ENCODE assay signal across 8 cellular contexts in genomic region chr3:49005998-49006397, GRCh38. TPM values are rescaled to one million over a fixed set of nuclear protein-coding genes. Genes with fewer than 3 reads are reported as not detected.
DNase-seq lines count a peak whose midpoint lies in the region; ATAC-seq, FAIRE-seq and TF ChIP-seq lines count a peak whose summit lies in the region.

No MANE protein-coding gene starts in this region.

- no peaks in the 10 kb centered on the region for H3K9me3 Mint-ChIP-seq in natural killer cell treated with Interleukin-12 subunit alpha and Interleukin-12 subunit beta and Interleukin-15 and Interleukin-18, amount 100 ng/mL, for 72 hours
- H3K9me3 Mint-ChIP-seq in natural killer cell, result no peaks in the 10 kb centered on the region

- CTCF ChIA-PET in GM12878 (lab: Yijun Ruan, JAX), result interaction anchor here (0.9 to 5.5 kb wide), 5 partner anchors 8 to 90 kb away, joined by 3 to 123 read pairs (median 10); partner anchors contain the start of genes DALRD3, NDUFAF3, P4HTM and QRICH1

- no peak; the same call in 1 of the 2 replicates for TF ChIP-seq POLR2A in GM12878 (IDR thresholded peaks at IDR 0.05; ENCODE audit: low read depth, low read length)

- H3K4me1 Mint-ChIP-seq in natural killer cell treated with Interleukin-12 subunit alpha and Interleukin-12 subunit beta and Interleukin-15 and Interleukin-18, amount 100 ng/mL, for 72 hours (ENCODE audit: low read depth in 2 of 2), result peaks cover 22 to 24% of the 10 kb centered on the region in 2 donors
- H3K4me1 Mint-ChIP-seq in natural killer cell, result peaks cover 21 to 24% of the 10 kb centered on the region in 2 donors

- no peak for TF ChIP-seq RAD21 in GM12878 (IDR thresholded peaks at IDR 0.05; ENCODE audit: insufficient read depth, low read depth, low read length)

- H3K79me2 ChIP-seq in GM12878 (ENCODE audit: control insufficient read depth, insufficient read depth, low read length), result peaks cover 27% of the 10 kb centered on the region

- POLR2A ChIA-PET in GM12878 (lab: Charles Lee), result interaction anchor here (1.4 to 4.0 kb wide), 7 partner anchors 15 to 158 kb away, joined by 3 to 69 read pairs (median 9); partner anchors contain the start of genes IMPDH2, NDUFAF3, P4HTM and PRKAR2A

- H3K4me2 ChIP-seq in GM12878 (ENCODE audit: control insufficient read depth, insufficient read depth), result peak overlapping the region; percentile 99

- H3K4me3 Mint-ChIP-seq in natural killer cell treated with Interleukin-12 subunit alpha and Interleukin-12 subunit beta and Interleukin-15 and Interleukin-18, amount 100 ng/mL, for 72 hours, result peak overlapping the region; percentile 99
- no peak overlapping the region for H3K4me3 Mint-ChIP-seq in natural killer cell

- H3K4me1 ChIP-seq in GM12878 (ENCODE audit: control insufficient read depth, insufficient read depth, low read length), result peaks cover 16% of the 10 kb centered on the region
- peaks cover 14% of the 10 kb centered on the region for H3K4me1 ChIP-seq in muscle layer of colon (ENCODE audit: insufficient read depth, low read length)

- no peak for ATAC-seq in natural killer cell treated with Interleukin-12 subunit alpha and Interleukin-12 subunit beta and Interleukin-15 and Interleukin-18, amount 100 ng/mL, for 72 hours
- ATAC-seq in natural killer cell (no peak), GM12878 (no peak), GM21381 (IDR thresholded peaks at IDR 0.05; ENCODE audit: unreplicated experiment) (no peak)

- H3K4me3 ChIP-seq in GM12878 (peak overlapping the region; percentile 78), muscle layer of colon (ENCODE audit: low read depth in 1 of 2, low read length in 2 of 2) (peak overlapping the region; percentile 60 to 92)

- peaks cover 5% of the 10 kb centered on the region; the same call in 1 of the 2 replicates for H4K20me1 ChIP-seq in GM12878 (ENCODE audit: control insufficient read depth, insufficient read depth)

- BruUV-seq in GM12878 (replicated peaks; lab: Mats Ljungman, UMichigan), result no TSS peak

- H3K36me3 Mint-ChIP-seq in natural killer cell treated with Interleukin-12 subunit alpha and Interleukin-12 subunit beta and Interleukin-15 and Interleukin-18, amount 100 ng/mL, for 72 hours, result no peaks in the 10 kb centered on the region
- H3K36me3 Mint-ChIP-seq in natural killer cell, result no peaks in the 10 kb centered on the region

- WGBS in GM12878 (ENCODE audit: insufficient coverage, insufficient replicate concordance, low lambda C conversion rate, missing lambda C conversion rate), result 96% methylated on average over 5 of the region's 5 CpGs

- SMC1A ChIA-PET in GM12878 (lab: Charles Lee; ENCODE audit: uncharacterized antibody, unreplicated experiment), result interaction anchor here (0.9 to 4.9 kb wide), 2 partner anchors 14 to 16 kb away, joined by 3 to 57 read pairs; partner anchors contain the start of gene P4HTM

- intact Hi-C loops in natural killer cell (cut with micrococcal nuclease) (loop anchor here (2.0 to 5.0 kb wide), 3 partner anchors 15 to 89 kb away; partner anchors contain the start of genes ARIH2, P4HTM and QRICH1), GM12878 (cut with micrococcal nuclease; ENCODE audit: unreplicated experiment) (loop anchor here (2.0 kb wide), 1 partner anchor 15 kb away; the partner anchor contains the start of gene P4HTM)

- RAD21 ChIA-PET in GM12878 (lab: Charles Lee; ENCODE audit: unreplicated experiment), result interaction anchor here (1.1 to 3.7 kb wide), 3 partner anchors 14 to 18 kb away, joined by 3 to 44 read pairs (median 22); partner anchors contain the start of gene P4HTM

- H3K9ac ChIP-seq in GM12878 (ENCODE audit: control insufficient read depth, insufficient read depth, low read length) (peak overlapping the region; percentile 95), muscle layer of colon (ENCODE audit: low read length) (no peak overlapping the region)

- no peaks in the 10 kb centered on the region for H3K9me3 ChIP-seq in GM12878 (replicated peaks; ENCODE audit: control insufficient read depth, insufficient read depth, low read length)
- H3K9me3 ChIP-seq in muscle layer of colon (ENCODE audit: low read length), result no peaks in the 10 kb centered on the region

- H3K27me3 Mint-ChIP-seq in natural killer cell treated with Interleukin-12 subunit alpha and Interleukin-12 subunit beta and Interleukin-15 and Interleukin-18, amount 100 ng/mL, for 72 hours, result no peaks in the 10 kb centered on the region
- H3K27me3 Mint-ChIP-seq in natural killer cell (ENCODE audit: low read depth in 2 of 2), result no peaks in the 10 kb centered on the region

- peak overlapping the region; percentile 99 to 100 for H3K27ac Mint-ChIP-seq in natural killer cell treated with Interleukin-12 subunit alpha and Interleukin-12 subunit beta and Interleukin-15 and Interleukin-18, amount 100 ng/mL, for 72 hours
- peak overlapping the region in 1 of 2 donors; percentile 98 for H3K27ac Mint-ChIP-seq in natural killer cell

- H3K36me3 ChIP-seq in GM12878 (ENCODE audit: control insufficient read depth in 2 of 2, insufficient read depth in 2 of 2, low read length in 1 of 2) (no peaks in the 10 kb centered on the region), muscle layer of colon (ENCODE audit: insufficient read depth, low read length) (no peaks in the 10 kb centered on the region)

- no peak for TF ChIP-seq EP300 in GM12878 (IDR thresholded peaks at IDR 0.05; ENCODE audit: borderline replicate concordance in 1 of 2, control insufficient read depth in 1 of 2, low read depth in 2 of 2, low read length in 2 of 2)

- no peak for FAIRE-seq in GM12878 (lab: Jason Lieb, UNC)

- TF ChIP-seq CTCF in natural killer cell (IDR thresholded peaks at IDR 0.05), result no peak
- no peak for TF ChIP-seq CTCF in GM12878 (IDR thresholded peaks at IDR 0.05 in 2 of 3, conservative IDR thresholded peaks at IDR 0.05 in 1 of 3; ENCODE audit: control insufficient read depth in 2 of 3, extremely low read depth in 1 of 3, insufficient read depth in 1 of 3, low read depth in 3 of 3, low read length in 3 of 3)

- H3K27ac ChIP-seq in GM12878 (ENCODE audit: control insufficient read depth, insufficient read depth) (no peak overlapping the region; the same call in 1 of the 2 replicates), muscle layer of colon (ENCODE audit: low read depth, low read length) (peak overlapping the region; percentile 99)

- no peak overlapping the region for H2AFZ ChIP-seq in GM12878 (ENCODE audit: control insufficient read depth, low read depth, low read length)

- H3K27me3 ChIP-seq in GM12878 (replicated peaks in 1 of 2; ENCODE audit: control insufficient read depth in 2 of 2, insufficient read depth in 2 of 2, low read length in 1 of 2), result no peaks in the 10 kb centered on the region
- H3K27me3 ChIP-seq in muscle layer of colon (ENCODE audit: control insufficient read depth in 1 of 2, insufficient read depth in 2 of 2, low read length in 2 of 2), result no peaks in the 10 kb centered on the region

- DNase-seq in natural killer cell treated with Interleukin-12 subunit alpha and Interleukin-12 subunit beta and Interleukin-15 and Interleukin-18, amount 100 ng/mL, for 72 hours (ENCODE audit: low spot score), result no peak
- DNase-seq in natural killer cell (no peak), GM12878 (ENCODE audit: low read depth, low spot score) (no peak), COLO829 (ENCODE audit: low spot score) (no peak), SK-N-DZ (ENCODE audit: low spot score) (no peak)
- DNase-seq in stimulated activated CD8-positive, alpha-beta memory T cell treated with anti-CD3 and anti-CD28 coated beads, Interleukin-4, amount 100 ng/mL, for 48 hours, result no peak

- in situ Hi-C loops in GM12878 (cut with MboI), result no loop called here

RNA-seq across cellular contexts. Expression of gene WDR6, which starts 1.2 kb away (rescaled TPM):
- 100 to 1,000 TPM; 128 to 222 TPM for total RNA-seq in natural killer cell treated with Interleukin-12 subunit alpha and Interleukin-12 subunit beta and Interleukin-15 and Interleukin-18, amount 100 ng/mL, for 72 hours
- 100 to 1,000 TPM; 113 to 167 (median 129) TPM for total RNA-seq in natural killer cell
- 194 and 215 TPM in 2 replicates for total RNA-seq in GM12878 (2013; cell fraction: nucleolus; rRNA removed)
- total RNA-seq in GM12878 (2014; rRNA removed), result 72.6 and 85.5 TPM in 2 replicates
- total RNA-seq in GM12878 (2014; rRNA removed; fragmentation: Illumina TruSeq; extraction: Trizol), result 57.8 and 59.9 TPM in 2 replicates
- 150 and 169 TPM in 2 replicates for total RNA-seq in GM12878 (2021)
- 121 TPM for polyA plus RNA-seq in GM12878 (2011; ENCODE audit: low read depth)
- 53.5 and 119 TPM in 2 replicates for polyA plus RNA-seq in GM12878 (2011; rRNA removed)
- polyA plus RNA-seq in GM12878 (2011; cell fraction: cytosol; rRNA removed), result 133 and 171 TPM in 2 replicates
- 1,270 and 1,449 TPM in 2 replicates for polyA plus RNA-seq in GM12878 (2011; cell fraction: nucleus; rRNA removed)
- polyA plus RNA-seq in GM12878 (2012), result 156 and 221 TPM in 2 replicates
- 60.4 and 105 TPM in 2 replicates for polyA plus RNA-seq in GM12878 (2014; fragmentation: Illumina TruSeq; extraction: Trizol)
- 10 to 100 TPM; 21.3 to 24.1 TPM for polyA plus RNA-seq in GM12878 (2014; fragmentation: Nextera tagmentation; extraction: Ambion mirVana)
- 126 and 141 TPM in 2 replicates for polyA plus RNA-seq in GM12878 (2014; rRNA removed)
- polyA plus RNA-seq in GM12878 (2016; fragmentation: Nextera tagmentation; extraction: Ambion mirVana), result 100 to 1,000 TPM; 110 to 116 TPM
- 115 and 118 TPM in 2 replicates for polyA minus RNA-seq in GM12878 (2011; rRNA and poly(A)+ RNA removed)
- 32.7 and 37.9 TPM in 2 replicates for polyA minus RNA-seq in GM12878 (2011; cell fraction: cytosol; rRNA and poly(A)+ RNA removed)
- polyA minus RNA-seq in GM12878 (2011; cell fraction: nucleus; rRNA and poly(A)+ RNA removed), result 59.1 and 87.9 TPM in 2 replicates
- polyA plus RNA-seq in SK-N-DZ (2014; cell fraction: cytosol; rRNA removed), result 140 and 186 TPM in 2 replicates
- polyA plus RNA-seq in SK-N-DZ (2014; cell fraction: nucleus; rRNA removed), result 518 and 594 TPM in 2 replicates

RNA-seq across cellular contexts. Expression of gene DALRD3, which starts 12.4 kb away (rescaled TPM):
- total RNA-seq in natural killer cell treated with Interleukin-12 subunit alpha and Interleukin-12 subunit beta and Interleukin-15 and Interleukin-18, amount 100 ng/mL, for 72 hours, result 10 to 100 TPM; 20.6 to 24.2 TPM
- total RNA-seq in natural killer cell (10 to 100 TPM; 16.8 to 20.1 (median 18.0) TPM), GM12878 (2014; rRNA removed) (28.2 and 30.4 TPM in 2 replicates), GM12878 (2014; rRNA removed; fragmentation: Illumina TruSeq; extraction: Trizol) (12.2 and 14.9 TPM in 2 replicates), GM12878 (2021) (20.5 and 23.7 TPM in 2 replicates)
- 13.2 and 15.2 TPM in 2 replicates for total RNA-seq in GM12878 (2013; cell fraction: nucleolus; rRNA removed)
- polyA plus RNA-seq in GM12878 (2011; ENCODE audit: low read depth), result 18.4 TPM
- polyA plus RNA-seq in GM12878 (2011; rRNA removed) (15.6 and 26.3 TPM in 2 replicates), GM12878 (2014; fragmentation: Illumina TruSeq; extraction: Trizol) (13.8 and 15.7 TPM in 2 replicates), GM12878 (2014; fragmentation: Nextera tagmentation; extraction: Ambion mirVana) (10 to 100 TPM; 10.1 to 21.9 TPM), GM12878 (2014; rRNA removed) (23.0 and 27.3 TPM in 2 replicates), GM12878 (2016; fragmentation: Nextera tagmentation; extraction: Ambion mirVana) (10 to 100 TPM; 21.2 to 26.0 TPM)
- 43.0 and 43.1 TPM in 2 replicates for polyA plus RNA-seq in GM12878 (2011; cell fraction: cytosol; rRNA removed)
- polyA plus RNA-seq in GM12878 (2011; cell fraction: nucleus; rRNA removed), result 77.6 and 87.5 TPM in 2 replicates
- 18.4 and 24.7 TPM in 2 replicates for polyA plus RNA-seq in GM12878 (2012)
- polyA minus RNA-seq in GM12878 (2011; rRNA and poly(A)+ RNA removed), result 31.2 and 44.4 TPM in 2 replicates
- 11.9 and 12.6 TPM in 2 replicates for polyA minus RNA-seq in GM12878 (2011; cell fraction: cytosol; rRNA and poly(A)+ RNA removed)
- 21.5 and 34.7 TPM in 2 replicates for polyA minus RNA-seq in GM12878 (2011; cell fraction: nucleus; rRNA and poly(A)+ RNA removed)
- 19.7 and 30.9 TPM in 2 replicates for polyA plus RNA-seq in SK-N-DZ (2014; cell fraction: cytosol; rRNA removed)
- 115 and 121 TPM in 2 replicates for polyA plus RNA-seq in SK-N-DZ (2014; cell fraction: nucleus; rRNA removed)

RNA-seq across cellular contexts. Expression of gene NDUFAF3, which starts 15.9 kb away (rescaled TPM):
- total RNA-seq in natural killer cell treated with Interleukin-12 subunit alpha and Interleukin-12 subunit beta and Interleukin-15 and Interleukin-18, amount 100 ng/mL, for 72 hours, result 100 to 1,000 TPM in 1 of 2 donors, 10 to 100 TPM in 1; 91.4 to 106 TPM
- 10 to 100 TPM; 51.0 to 72.9 (median 66.1) TPM for total RNA-seq in natural killer cell
- total RNA-seq in GM12878 (2013; cell fraction: nucleolus; rRNA removed), result 33.2 and 42.5 TPM in 2 replicates
- 133 and 136 TPM in 2 replicates for total RNA-seq in GM12878 (2014; rRNA removed)
- total RNA-seq in GM12878 (2014; rRNA removed; fragmentation: Illumina TruSeq; extraction: Trizol), result 34.1 and 37.1 TPM in 2 replicates
- total RNA-seq in GM12878 (2021), result 83.5 and 87.4 TPM in 2 replicates
- polyA plus RNA-seq in GM12878 (2011; ENCODE audit: low read depth), result 16.8 TPM
- polyA plus RNA-seq in GM12878 (2011; rRNA removed), result 15.4 and 25.4 TPM in 2 replicates
- 35.8 and 53.0 TPM in 2 replicates for polyA plus RNA-seq in GM12878 (2011; cell fraction: cytosol; rRNA removed)
- 32.3 and 42.2 TPM in 2 replicates for polyA plus RNA-seq in GM12878 (2011; cell fraction: nucleus; rRNA removed)
- polyA plus RNA-seq in GM12878 (2012), result 65.0 and 79.2 TPM in 2 replicates
- polyA plus RNA-seq in GM12878 (2014; fragmentation: Illumina TruSeq; extraction: Trizol), result 13.3 and 40.4 TPM in 2 replicates
- 10 to 100 TPM; 31.3 to 40.2 TPM for polyA plus RNA-seq in GM12878 (2014; fragmentation: Nextera tagmentation; extraction: Ambion mirVana)
- 103 and 121 TPM in 2 replicates for polyA plus RNA-seq in GM12878 (2014; rRNA removed)
- 100 to 1,000 TPM; 217 to 228 TPM for polyA plus RNA-seq in GM12878 (2016; fragmentation: Nextera tagmentation; extraction: Ambion mirVana)
- polyA minus RNA-seq in GM12878 (2011; rRNA and poly(A)+ RNA removed), result 16.4 and 40.1 TPM in 2 replicates
- polyA minus RNA-seq in GM12878 (2011; cell fraction: cytosol; rRNA and poly(A)+ RNA removed), result 19.6 and 26.5 TPM in 2 replicates
- 33.2 and 63.3 TPM in 2 replicates for polyA minus RNA-seq in GM12878 (2011; cell fraction: nucleus; rRNA and poly(A)+ RNA removed)
- 70.8 and 72.9 TPM in 2 replicates for polyA plus RNA-seq in SK-N-DZ (2014; cell fraction: cytosol; rRNA removed)
- 45.8 and 58.3 TPM in 2 replicates for polyA plus RNA-seq in SK-N-DZ (2014; cell fraction: nucleus; rRNA removed)

RNA-seq across cellular contexts. Expression of gene P4HTM, which starts 16.0 kb away (rescaled TPM):
- 10 to 100 TPM; 23.2 to 34.7 TPM for total RNA-seq in natural killer cell treated with Interleukin-12 subunit alpha and Interleukin-12 subunit beta and Interleukin-15 and Interleukin-18, amount 100 ng/mL, for 72 hours
- 10 to 100 TPM; 28.8 to 31.3 (median 30.6) TPM for total RNA-seq in natural killer cell
- total RNA-seq in GM12878 (2013; cell fraction: nucleolus; rRNA removed), result 81.4 and 96.2 TPM in 2 replicates
- 27.1 and 31.1 TPM in 2 replicates for total RNA-seq in GM12878 (2014; rRNA removed)
- total RNA-seq in GM12878 (2014; rRNA removed; fragmentation: Illumina TruSeq; extraction: Trizol), result 13.6 and 13.7 TPM in 2 replicates
- total RNA-seq in GM12878 (2021), result 24.4 and 28.6 TPM in 2 replicates
- polyA plus RNA-seq in GM12878 (2011; ENCODE audit: low read depth), result 8.2 TPM
- polyA plus RNA-seq in GM12878 (2011; rRNA removed), result 15.8 and 23.6 TPM in 2 replicates
- 23.6 and 35.3 TPM in 2 replicates for polyA plus RNA-seq in GM12878 (2011; cell fraction: cytosol; rRNA removed)
- polyA plus RNA-seq in GM12878 (2011; cell fraction: nucleus; rRNA removed), result 153 and 183 TPM in 2 replicates
- 16.8 and 20.6 TPM in 2 replicates for polyA plus RNA-seq in GM12878 (2012)
- polyA plus RNA-seq in GM12878 (2014; fragmentation: Illumina TruSeq; extraction: Trizol), result 5.3 and 9.7 TPM in 2 replicates
- polyA plus RNA-seq in GM12878 (2014; fragmentation: Nextera tagmentation; extraction: Ambion mirVana), result 1 to 10 TPM in 1 of 2 experiments, under 1 TPM in 1; 0.76 to 6.5 TPM
- polyA plus RNA-seq in GM12878 (2014; rRNA removed), result 28.7 and 28.8 TPM in 2 replicates
- polyA plus RNA-seq in GM12878 (2016; fragmentation: Nextera tagmentation; extraction: Ambion mirVana), result 10 to 100 TPM; 22.7 to 23.1 TPM
- 33.9 and 57.0 TPM in 2 replicates for polyA minus RNA-seq in GM12878 (2011; rRNA and poly(A)+ RNA removed)
- 22.1 and 39.0 TPM in 2 replicates for polyA minus RNA-seq in GM12878 (2011; cell fraction: cytosol; rRNA and poly(A)+ RNA removed)
- 65.0 and 89.6 TPM in 2 replicates for polyA minus RNA-seq in GM12878 (2011; cell fraction: nucleus; rRNA and poly(A)+ RNA removed)
- 19.5 and 19.7 TPM in 2 replicates for polyA plus RNA-seq in SK-N-DZ (2014; cell fraction: cytosol; rRNA removed)
- 71.1 and 84.6 TPM in 2 replicates for polyA plus RNA-seq in SK-N-DZ (2014; cell fraction: nucleus; rRNA removed)

RNA-seq across cellular contexts. Expression of gene IMPDH2, which starts 23.2 kb away (rescaled TPM):
- 100 to 1,000 TPM; 198 to 454 TPM for total RNA-seq in natural killer cell treated with Interleukin-12 subunit alpha and Interleukin-12 subunit beta and Interleukin-15 and Interleukin-18, amount 100 ng/mL, for 72 hours
- 10 to 100 TPM; 45.6 to 85.7 (median 50.0) TPM for total RNA-seq in natural killer cell
- 55.4 and 63.7 TPM in 2 replicates for total RNA-seq in GM12878 (2013; cell fraction: nucleolus; rRNA removed)
- 372 and 393 TPM in 2 replicates for total RNA-seq in GM12878 (2014; rRNA removed)
- total RNA-seq in GM12878 (2014; rRNA removed; fragmentation: Illumina TruSeq; extraction: Trizol), result 334 and 349 TPM in 2 replicates
- 308 and 317 TPM in 2 replicates for total RNA-seq in GM12878 (2021)
- 134 TPM for polyA plus RNA-seq in GM12878 (2011; ENCODE audit: low read depth)
- 152 and 190 TPM in 2 replicates for polyA plus RNA-seq in GM12878 (2011; rRNA removed)
- polyA plus RNA-seq in GM12878 (2011; cell fraction: cytosol; rRNA removed), result 208 and 253 TPM in 2 replicates
- 262 and 292 TPM in 2 replicates for polyA plus RNA-seq in GM12878 (2011; cell fraction: nucleus; rRNA removed)
- polyA plus RNA-seq in GM12878 (2012), result 207 and 239 TPM in 2 replicates
- polyA plus RNA-seq in GM12878 (2014; fragmentation: Illumina TruSeq; extraction: Trizol), result 293 and 341 TPM in 2 replicates
- polyA plus RNA-seq in GM12878 (2014; fragmentation: Nextera tagmentation; extraction: Ambion mirVana), result 100 to 1,000 TPM; 386 to 424 TPM
- 354 and 382 TPM in 2 replicates for polyA plus RNA-seq in GM12878 (2014; rRNA removed)
- polyA plus RNA-seq in GM12878 (2016; fragmentation: Nextera tagmentation; extraction: Ambion mirVana), result 100 to 1,000 TPM; 229 to 255 TPM
- 372 and 405 TPM in 2 replicates for polyA minus RNA-seq in GM12878 (2011; rRNA and poly(A)+ RNA removed)
- 143 and 161 TPM in 2 replicates for polyA minus RNA-seq in GM12878 (2011; cell fraction: cytosol; rRNA and poly(A)+ RNA removed)
- polyA minus RNA-seq in GM12878 (2011; cell fraction: nucleus; rRNA and poly(A)+ RNA removed), result 90.9 and 128 TPM in 2 replicates
- 235 and 250 TPM in 2 replicates for polyA plus RNA-seq in SK-N-DZ (2014; cell fraction: cytosol; rRNA removed)
- polyA plus RNA-seq in SK-N-DZ (2014; cell fraction: nucleus; rRNA removed), result 243 and 248 TPM in 2 replicates
